Comparison of ENCODE assay signal across 8 cellular contexts in the genomic region with DNA sequence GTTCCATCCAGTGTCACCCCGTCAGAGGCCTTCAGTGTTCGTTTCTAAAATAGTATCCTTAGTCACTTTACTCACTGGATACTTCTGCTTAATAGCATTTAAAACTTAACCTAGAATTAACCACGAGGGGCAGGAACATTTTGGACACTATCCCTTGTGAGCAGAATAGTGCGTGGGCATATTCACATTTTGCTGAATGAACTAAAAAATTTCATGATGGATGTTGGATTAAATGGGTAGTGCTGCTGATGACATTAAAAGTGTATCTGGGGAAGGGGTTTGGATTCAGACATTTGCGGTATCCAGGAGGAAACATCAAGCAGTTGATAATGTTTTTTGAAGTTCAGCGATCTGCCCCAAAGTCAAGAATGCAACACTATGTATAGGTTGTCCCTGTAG. TPM values are rescaled to one million over a fixed set of nuclear protein-coding genes. Genes with fewer than 3 reads are reported as not detected.
A peak's percentile ranks its signal among the peaks of the same experiment; 100 is the strongest.
DNase-seq lines count a peak whose midpoint lies in the region; ATAC-seq and TF ChIP-seq lines count a peak whose summit lies in the region.

No MANE protein-coding gene starts in this region.

- no peak overlapping the region for H3K23ac ChIP-seq in mesenchymal stem cell (ENCODE audit: low read length in 2 of 2)

- H3K9me3 ChIP-seq in heart left ventricle (no peaks in the 10 kb centered on the region), mesenchymal stem cell (ENCODE audit: control insufficient read depth, low read length) (no peaks in the 10 kb centered on the region), vagina (no peaks in the 10 kb centered on the region)

- H3K27me3 ChIP-seq in heart left ventricle (no peaks in the 10 kb centered on the region), mesenchymal stem cell (ENCODE audit: control insufficient read depth in 1 of 2, insufficient read depth in 1 of 2, low read length in 2 of 2) (no peaks in the 10 kb centered on the region), vagina (no peaks in the 10 kb centered on the region)

- ATAC-seq in heart left ventricle (no peak), Right ventricle myocardium inferior (no peak), HG03342 (IDR thresholded peaks at IDR 0.05; ENCODE audit: unreplicated experiment) (no peak), HG02884 (IDR thresholded peaks at IDR 0.05; ENCODE audit: unreplicated experiment) (no peak)

- no peak overlapping the region for H4K91ac ChIP-seq in mesenchymal stem cell (ENCODE audit: low read length)

- H3K18ac ChIP-seq in mesenchymal stem cell (ENCODE audit: low read depth in 1 of 2, low read length in 2 of 2), result no peak overlapping the region

- H3K36me3 ChIP-seq in heart left ventricle (peaks cover 0 to 54% (median 49%) of the 10 kb centered on the region in 9 donors), mesenchymal stem cell (ENCODE audit: control insufficient read depth in 1 of 2, insufficient read depth in 2 of 2, low read depth in 1 of 2, low read length in 2 of 2) (peaks cover 1 to 53% of the 10 kb centered on the region in 2 experiments), vagina (peaks cover 0 to 26% of the 10 kb centered on the region in 2 donors)

- peaks cover 15% of the 10 kb centered on the region for H3K79me1 ChIP-seq in mesenchymal stem cell (replicated peaks; ENCODE audit: low read length, poor library complexity, severe bottlenecking)

- H2BK120ac ChIP-seq in mesenchymal stem cell (ENCODE audit: low read depth, low read length), result no peak overlapping the region

- no peak for TF ChIP-seq POLR2A in heart left ventricle (IDR thresholded peaks at IDR 0.05)
- no peak for TF ChIP-seq POLR2A in vagina (IDR thresholded peaks at IDR 0.05)

- TF ChIP-seq CTCF in heart left ventricle (IDR thresholded peaks at IDR 0.05), result no peak
- no peak for TF ChIP-seq CTCF in astrocyte of the spinal cord (IDR thresholded peaks at IDR 0.05; ENCODE audit: low read depth, low read length)
- no peak for TF ChIP-seq CTCF in vagina (IDR thresholded peaks at IDR 0.05)

- no peak overlapping the region for H2AK5ac ChIP-seq in mesenchymal stem cell (ENCODE audit: low read length, severe bottlenecking)

- DNase-seq in heart left ventricle, result no peak
- DNase-seq in Right ventricle myocardium inferior (ENCODE audit: missing footprints), result no peak
- DNase-seq in astrocyte of the spinal cord (ENCODE audit: low read depth, low spot score), result no peak
- DNase-seq in mesenchymal stem cell, result peak; percentile 12
- DNase-seq in vagina (ENCODE audit: extremely low spot score in 2 of 2), result no peak
- no peak for DNase-seq in HEK293T (ENCODE audit: extremely low spot score)

- no peak overlapping the region for H2BK12ac ChIP-seq in mesenchymal stem cell (ENCODE audit: low read length in 2 of 2)

- no peak overlapping the region for H2BK5ac ChIP-seq in mesenchymal stem cell (ENCODE audit: low read depth, low read length, poor library complexity, severe bottlenecking)

- peak overlapping the region in 1 of 2 experiments; percentile 88 for H3K4ac ChIP-seq in mesenchymal stem cell (ENCODE audit: low read depth in 1 of 2, low read length in 2 of 2)

- peak overlapping the region; percentile 83 to 97 (median 92) for H3K27ac ChIP-seq in heart left ventricle
- peak overlapping the region; percentile 88 for H3K27ac ChIP-seq in mesenchymal stem cell (ENCODE audit: low read length, poor library complexity, severe bottlenecking)
- peak overlapping the region; percentile 83 for H3K27ac ChIP-seq in vagina

- 16 to 23% (median 18%) methylated on average over 6 of the region's 6 CpGs for WGBS in heart left ventricle, 4 donors
- 48% methylated on average over 6 of the region's 6 CpGs for WGBS in mesenchymal stem cell

- no peak overlapping the region for H2BK15ac ChIP-seq in mesenchymal stem cell (ENCODE audit: low read depth, poor library complexity, severe bottlenecking)

- H2AFZ ChIP-seq in mesenchymal stem cell (ENCODE audit: low read depth, low read length), result no peak overlapping the region

- intact Hi-C loops in heart left ventricle (cut with DNase I), result loop anchor here (1.0 to 10.0 kb wide), 10 partner anchors 37 to 253 kb away; a partner anchor contains a TSS
- intact Hi-C loops in Right ventricle myocardium inferior (cut with DNase I), result loop anchor here (1.0 to 2.0 kb wide), 3 partner anchors 53 to 254 kb away; a partner anchor contains a TSS
- intact Hi-C loops in vagina (cut with DNase I), result loop anchor here (5.0 kb wide), 1 partner anchor 52 kb away; a partner anchor contains a TSS

- H4K8ac ChIP-seq in mesenchymal stem cell (ENCODE audit: low read length), result peak overlapping the region; percentile 84

- in situ Hi-C loops in astrocyte of the spinal cord (cut with HindIII; ENCODE audit: low sequenced_read_pairs), result no loop called here

- peak overlapping the region; percentile 96 for H3K9ac ChIP-seq in mesenchymal stem cell (ENCODE audit: low read length)

- H3K4me1 ChIP-seq in heart left ventricle, result peaks cover 0 to 25% (median 14%) of the 10 kb centered on the region in 12 donors
- peaks cover 3% of the 10 kb centered on the region for H3K4me1 ChIP-seq in mesenchymal stem cell (ENCODE audit: control insufficient read depth, insufficient read depth, low read depth, low read length)
- H3K4me1 ChIP-seq in vagina, result peaks cover 21% of the 10 kb centered on the region

- CTCF ChIA-PET in HEK293T (lab: Yijun Ruan, JAX), result no interaction called here

- H3K4me3 ChIP-seq in heart left ventricle (peak overlapping the region; percentile 69 to 98 (median 88)), astrocyte of the spinal cord (ENCODE audit: low read depth, low read length) (peak overlapping the region; percentile 92), mesenchymal stem cell (ENCODE audit: insufficient read depth in 1 of 2, low read depth in 1 of 2, low read length in 2 of 2) (peak overlapping the region in 1 of 2 experiments; percentile 95), vagina (peak overlapping the region; percentile 61 to 68)

- H3K14ac ChIP-seq in mesenchymal stem cell (ENCODE audit: low read length in 2 of 2), result no peak overlapping the region

- peak overlapping the region; percentile 75 for H3K4me2 ChIP-seq in mesenchymal stem cell (ENCODE audit: low read length, poor library complexity, severe bottlenecking)

- POLR2A ChIA-PET in HEK293T (lab: Yijun Ruan, JAX), result interaction anchor here (0.7 to 1.6 kb wide), 20 partner anchors 8 to 251 kb away, joined by 3 to 14 read pairs (median 3); a partner anchor contains a TSS

TF ChIP-seq in HEK293T, 16 proteins besides CTCF, POLR2A, EP300 and RAD21:
- TF ChIP-seq HDGF (IDR thresholded peaks at IDR 0.05; ENCODE audit: borderline replicate concordance) (no peak), TARDBP (IDR thresholded peaks at IDR 0.05) (no peak)

RNA-seq across cellular contexts. Expression of a gene that starts 0.8 kb away (rescaled TPM):
- 10 to 100 TPM; 14.5 to 27.1 (median 21.2) TPM for total RNA-seq in heart left ventricle
- polyA plus RNA-seq in heart left ventricle, result 10 to 100 TPM; 16.3 to 21.1 TPM
- total RNA-seq in Right ventricle myocardium inferior, result 22.8 TPM
- polyA plus RNA-seq in mesenchymal stem cell (2013, experiment 1 of 2), result 17.5 TPM
- 14.3 TPM for polyA plus RNA-seq in mesenchymal stem cell (2013, experiment 2 of 2)
- total RNA-seq in vagina, result 24.8 TPM

RNA-seq across cellular contexts. Expression of a gene that starts 53.1 kb away (rescaled TPM):
- total RNA-seq in heart left ventricle (100 to 1,000 TPM in 7 of 9 donors, 10 to 100 TPM in 2; 94.2 to 134 (median 114) TPM), Right ventricle myocardium inferior (120 TPM), vagina (123 TPM)
- polyA plus RNA-seq in heart left ventricle, result 10 to 100 TPM; 35.4 to 55.4 TPM
- polyA plus RNA-seq in mesenchymal stem cell (2013, experiment 1 of 2), result 155 TPM
- polyA plus RNA-seq in mesenchymal stem cell (2013, experiment 2 of 2), result 154 TPM
